In genomic region chr19:3712663-3713531, GRCh38 we compare ENCODE assay signal across 18 cellular contexts. TPM values are rescaled to one million over a fixed set of nuclear protein-coding genes. Genes with fewer than 3 reads are reported as not detected.
A peak's percentile ranks its signal among the peaks of the same experiment; 100 is the strongest.
DNase-seq lines count a peak whose midpoint lies in the region; ATAC-seq and TF ChIP-seq lines count a peak whose summit lies in the region.
"Had no signal": no experiment of that assay in that cellular context is flagged by ENCODE, and none has a peak within 500 bp of the region (broad histone marks: within the 10 kb centered on the region; RNA-seq: fewer than 3 reads in every experiment).

No MANE protein-coding gene starts in this region.

- H3K27ac ChIP-seq in VCaP = peak overlapping the region; percentile 49
- H3K27ac ChIP-seq in right lobe of liver = no peak overlapping the region
- peak overlapping the region; percentile 75 to 88 (median 84) for H3K27ac ChIP-seq in stomach
- H3K27ac ChIP-seq: gastrocnemius medialis, GM23248, ovary had no signal

- TF ChIP-seq POLR2A in right lobe of liver (IDR thresholded peaks at IDR 0.05) (no peak), stomach (IDR thresholded peaks at IDR 0.05) (no peak)

- peak; percentile 42 for DNase-seq in ELF-1 (ENCODE audit: low read depth, low spot score)
- DNase-seq in right lobe of liver = peak in 1 of 3 donors; percentile 64
- DNase-seq in stomach = peak; percentile 80
- no peak for DNase-seq in hepatic stellate cell (ENCODE audit: low spot score)
- no peak for DNase-seq in NCI-H748 treated with DMSO at 0.1 percent for 48 hours (lab: John Stamatoyannopoulos, UW)
- DNase-seq: activated CD4-positive, CD25-positive, alpha-beta regulatory T cell; amygdala; effector CD4-positive, alpha-beta T cell; gastrocnemius medialis; GM23248; ovary; stimulated activated CD4-positive, alpha-beta T cell treated with anti-CD3 and anti-CD28 coated beads, Interleukin-1b, Interleukin-23, amount 100 ng/mL, for 48 hours; stimulated activated naive B cell treated with anti-CD40 and anti-IgM and Interleukin-4, amounts not matched to agents 10 μg/mL and 1 μg/mL and 100 μg/mL, for 72 hours had no signal

- peak; percentile 8 to 48 (median 42) for ATAC-seq in right lobe of liver
- no peak for ATAC-seq in HG02571 (IDR thresholded peaks at IDR 0.05; ENCODE audit: unreplicated experiment)
- ATAC-seq: stimulated activated naive B cell treated with anti-CD40 and anti-IgM and Interleukin-4, amounts not matched to agents 10 μg/mL and 1 μg/mL and 100 μg/mL, for 72 hours had no signal

- no peaks in the 10 kb centered on the region for H3K27me3 ChIP-seq in right lobe of liver
- H3K27me3 ChIP-seq in stomach = peaks cover 0 to 10% (median 0%) of the 10 kb centered on the region in 3 donors
- H3K27me3 ChIP-seq: ovary had no signal

- TF ChIP-seq EP300 in stomach (IDR thresholded peaks at IDR 0.05) = no peak

- H3K36me3 ChIP-seq in right lobe of liver (no peaks in the 10 kb centered on the region), stomach (no peaks in the 10 kb centered on the region)
- H3K36me3 ChIP-seq: gastrocnemius medialis, ovary had no signal

- H3K9me3 ChIP-seq in right lobe of liver = no peaks in the 10 kb centered on the region
- H3K9me3 ChIP-seq in stomach = no peaks in the 10 kb centered on the region
- H3K9me3 ChIP-seq: gastrocnemius medialis, ovary had no signal

- WGBS in right lobe of liver (ENCODE audit: insufficient coverage, low coverage, low lambda C conversion rate, missing lambda C conversion rate) = 33% methylated on average over 18 of the region's 21 CpGs
- 26 to 34% (median 33%) methylated on average over 19 to 21 of the region's 21 CpGs for WGBS in stomach, 5 donors

- intact Hi-C loops in right lobe of liver (cut with DNase I) = no loop called here
- intact Hi-C loops in stomach (cut with DNase I; ENCODE audit: low total_unique reads) = no loop called here

- H3K4me3 ChIP-seq in right lobe of liver (no peak overlapping the region), stomach (no peak overlapping the region)
- H3K4me3 ChIP-seq: gastrocnemius medialis, GM23248, ovary had no signal

- peaks cover 0 to 30% (median 8%) of the 10 kb centered on the region in 4 donors for H3K4me1 ChIP-seq in right lobe of liver
- peaks cover 13 to 41% (median 41%) of the 10 kb centered on the region in 4 donors for H3K4me1 ChIP-seq in stomach

- TF ChIP-seq CTCF in VCaP (conservative IDR thresholded peaks at IDR 0.05) (no peak), right lobe of liver (IDR thresholded peaks at IDR 0.05) (no peak), stomach (IDR thresholded peaks at IDR 0.05) (no peak)

RNA-seq across cellular contexts. Expression of gene TJP3, which starts 4.7 kb away (rescaled TPM):
- total RNA-seq in right lobe of liver = 10 to 100 TPM in 5 of 6 experiments, 1 to 10 TPM in 1; 7.9 to 27.0 (median 16.5) TPM
- total RNA-seq in stomach = 100 to 1,000 TPM in 2 of 5 donors, 10 to 100 TPM in 3; 31.9 to 204 (median 95.1) TPM
- polyA plus RNA-seq in stomach = 10 to 100 TPM; 62.3 to 96.1 (median 93.1) TPM
- total RNA-seq: GM23248, HT1080 had no signal
- polyA plus RNA-seq: GM23248 had no signal

RNA-seq across cellular contexts. Expression of gene PIP5K1C, which starts 12.6 kb away (rescaled TPM):
- total RNA-seq in right lobe of liver (1 to 10 TPM; 5.3 to 9.8 (median 7.6) TPM), stomach (100 to 1,000 TPM in 1 of 5 donors, 10 to 100 TPM in 4; 15.1 to 164 (median 36.8) TPM)
- polyA plus RNA-seq in stomach = 10 to 100 TPM in 2 of 3 donors, 1 to 10 TPM in 1; 8.6 to 18.5 (median 12.5) TPM

RNA-seq across cellular contexts. Expression of gene APBA3, which starts 48.6 kb away (rescaled TPM):
- total RNA-seq in right lobe of liver = 10 to 100 TPM; 10.1 to 24.1 (median 12.6) TPM
- 100 to 1,000 TPM in 1 of 5 donors, 10 to 100 TPM in 3, 1 to 10 TPM in 1; 9.4 to 111 (median 16.4) TPM for total RNA-seq in stomach
- 10 to 100 TPM; 15.7 to 17.4 (median 16.7) TPM for polyA plus RNA-seq in stomach

RNA-seq across cellular contexts. Expression of gene MRPL54, which starts 49.6 kb away (rescaled TPM):
- total RNA-seq in right lobe of liver (10 to 100 TPM; 52.5 to 81.2 (median 61.9) TPM), stomach (100 to 1,000 TPM in 2 of 5 donors, 10 to 100 TPM in 3; 15.2 to 163 (median 58.7) TPM)
- polyA plus RNA-seq in stomach = 100 to 1,000 TPM; 155 to 221 (median 174) TPM

RNA-seq across cellular contexts. Expression of gene RAX2, which starts 59.1 kb away (rescaled TPM):
- total RNA-seq in right lobe of liver = not detected
- not detected for total RNA-seq in stomach
- polyA plus RNA-seq in stomach = not detected
- total RNA-seq: gastrocnemius medialis, GM23248, HT1080, kidney epithelial cell, SK-MEL-5 had no signal
- polyA plus RNA-seq: GM23248 had no signal

Comparison
In these comparisons a context has a peak if more than half of its experiments do, and no peak if none do; other contexts are left out.
1. DNase-seq: peak in ELF-1 (single experiment) and stomach (single experiment); none in hepatic stellate cell (single experiment) and NCI-H748 treated with DMSO at 0.1 percent for 48 hours (single experiment).
2. H3K27ac ChIP-seq: peak in VCaP (single experiment) and stomach (5 of 5); none in right lobe of liver (0 of 3).